In the genomic region with DNA sequence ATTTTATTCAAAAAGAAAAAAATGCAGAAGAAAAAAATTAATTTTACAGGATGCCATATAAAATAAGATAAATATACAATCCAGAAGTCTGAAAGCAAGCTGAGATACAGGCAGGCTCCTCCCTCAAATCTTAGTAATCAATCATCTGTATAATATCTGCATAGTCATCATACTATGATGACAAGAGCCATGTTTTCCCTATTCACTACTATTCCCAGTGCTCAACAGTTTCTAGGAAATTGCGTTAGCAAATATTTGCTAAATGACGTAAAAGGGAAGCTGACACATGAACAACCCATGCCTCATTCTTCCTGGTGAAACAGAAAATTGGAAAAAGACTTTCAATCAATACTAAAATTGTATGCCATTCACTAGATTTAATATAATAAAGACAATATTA, we compare ENCODE assay signal across 18 cellular contexts.
DNase-seq lines count a peak whose midpoint lies in the region; ATAC-seq, FAIRE-seq and TF ChIP-seq lines count a peak whose summit lies in the region.
"Had no signal": no experiment of that assay in that cellular context is flagged by ENCODE, and none has a peak within 500 bp of the region (broad histone marks: within the 10 kb centered on the region; RNA-seq: fewer than 3 reads in every experiment).

No MANE protein-coding gene starts in this region.

- intact Hi-C loops in endothelial cell of umbilical vein (cut with micrococcal nuclease) (loop anchor here (1.0 to 10.0 kb wide), 2 partner anchors 480 to 611 kb away; no protein-coding TSS in a partner anchor), A673 (cut with micrococcal nuclease; ENCODE audit: unreplicated experiment) (no loop called here)

- H3K9me3 Mint-ChIP-seq in stimulated activated naive B cell treated with anti-CD40 and anti-IgM and Interleukin-4, amounts not matched to agents 10 μg/mL and 1 μg/mL and 100 μg/mL, for 72 hours: peaks cover 0 to 4% of the 10 kb centered on the region in 2 donors
- H3K9me3 Mint-ChIP-seq: activated naive CD4-positive, alpha-beta T cell treated with anti-CD3 and anti-CD28 coated beads for 36 hours had no signal

- TF ChIP-seq EP300 in SK-N-SH (IDR thresholded peaks at IDR 0.05; ENCODE audit: borderline replicate concordance in 1 of 2, low read depth in 1 of 2, low read length in 1 of 2): no peak

- DNase-seq in SK-N-SH: no peak
- DNase-seq in NCI-H460 (ENCODE audit: extremely low read depth, low read depth): peak; percentile 94
- DNase-seq in endothelial cell of umbilical vein (ENCODE audit: low read depth, low spot score): peak; percentile 75
- DNase-seq in pulmonary artery endothelial cell (ENCODE audit: low read depth, low spot score): peak; percentile 64
- DNase-seq in stimulated activated naive B cell treated with anti-CD40 and anti-IgM and Interleukin-4, amounts not matched to agents 10 μg/mL and 1 μg/mL and 100 μg/mL, for 72 hours: no peak
- DNase-seq in stimulated activated CD4-positive, alpha-beta T cell treated with anti-CD3 and anti-CD28 coated beads, Interleukin-2, amount 100 ng/mL, for 24 hours: no peak
- no peak for DNase-seq in A673 (ENCODE audit: low spot score)
- DNase-seq: activated CD4-positive, alpha-beta T cell treated with anti-CD3 and anti-CD28 coated beads for 1 hour; activated naive CD4-positive, alpha-beta T cell treated with anti-CD3 and anti-CD28 coated beads for 36 hours; CD8-positive, alpha-beta memory T cell; effector memory CD4-positive, alpha-beta T cell; NCI-H1092; NCI-H446 treated with DMSO at 0.1 percent for 48 hours; tibial artery had no signal

- H3K9ac ChIP-seq in SK-N-SH (no peak overlapping the region), endothelial cell of umbilical vein (replicated peaks; ENCODE audit: extremely low read depth, insufficient read depth, low read length) (no peak overlapping the region)

- H3K4me2 ChIP-seq in SK-N-SH (no peak overlapping the region), endothelial cell of umbilical vein (ENCODE audit: insufficient read depth, low read length) (peak overlapping the region; percentile 17)

- no peak overlapping the region for H3K27ac Mint-ChIP-seq in stimulated activated naive B cell treated with anti-CD40 and anti-IgM and Interleukin-4, amounts not matched to agents 10 μg/mL and 1 μg/mL and 100 μg/mL, for 72 hours
- H3K27ac Mint-ChIP-seq: activated naive CD4-positive, alpha-beta T cell treated with anti-CD3 and anti-CD28 coated beads for 36 hours; CD8-positive, alpha-beta memory T cell; mesothelial cell of epicardium had no signal

- POLR2A ChIA-PET in SK-N-SH (lab: Yijun Ruan, JAX): no interaction called here
- POLR2A ChIA-PET in endothelial cell of umbilical vein (lab: Charles Lee): no interaction called here
- POLR2A ChIA-PET in A673 (lab: Charles Lee; ENCODE audit: low non-redundant PET): no interaction called here

- TF ChIP-seq RAD21 in SK-N-SH (IDR thresholded peaks at IDR 0.05; ENCODE audit: low read length): no peak

- H3K36me3 Mint-ChIP-seq in stimulated activated naive B cell treated with anti-CD40 and anti-IgM and Interleukin-4, amounts not matched to agents 10 μg/mL and 1 μg/mL and 100 μg/mL, for 72 hours: no peaks in the 10 kb centered on the region
- H3K36me3 Mint-ChIP-seq: CD8-positive, alpha-beta memory T cell; mesothelial cell of epicardium had no signal

- no peak overlapping the region for H3K4me3 Mint-ChIP-seq in stimulated activated naive B cell treated with anti-CD40 and anti-IgM and Interleukin-4, amounts not matched to agents 10 μg/mL and 1 μg/mL and 100 μg/mL, for 72 hours
- H3K4me3 Mint-ChIP-seq: activated naive CD4-positive, alpha-beta T cell treated with anti-CD3 and anti-CD28 coated beads for 36 hours; CD8-positive, alpha-beta memory T cell; mesothelial cell of epicardium had no signal

- dilution Hi-C loops in endothelial cell of umbilical vein (cut with MboI; ENCODE audit: extremely low pct_ligation_motif_present, low sequenced_read_pairs): no loop called here

- no peaks in the 10 kb centered on the region for H3K27me3 ChIP-seq in SK-N-SH (ENCODE audit: insufficient read depth)
- no peaks in the 10 kb centered on the region for H3K27me3 ChIP-seq in endothelial cell of umbilical vein (ENCODE audit: control insufficient read depth in 2 of 2, insufficient read depth in 2 of 2, low read length in 2 of 2)
- no peaks in the 10 kb centered on the region for H3K27me3 ChIP-seq in A673 (replicated peaks; ENCODE audit: insufficient read depth, low read depth, low read length, poor library complexity)
- H3K27me3 ChIP-seq: neutrophil, tibial artery had no signal

- no peaks in the 10 kb centered on the region for H3K4me1 ChIP-seq in SK-N-SH (ENCODE audit: control insufficient read depth in 1 of 2, insufficient read depth in 2 of 2, low read depth in 1 of 2, low read length in 1 of 2)
- peaks cover 7% of the 10 kb centered on the region for H3K4me1 ChIP-seq in endothelial cell of umbilical vein (ENCODE audit: control insufficient read depth, extremely low read depth, insufficient read depth, low read length)
- H3K4me1 ChIP-seq in A673 (ENCODE audit: insufficient read depth, low read length, poor library complexity, severe bottlenecking): no peaks in the 10 kb centered on the region
- H3K4me1 ChIP-seq: tibial artery had no signal

- no peaks in the 10 kb centered on the region for H3K4me1 Mint-ChIP-seq in stimulated activated naive B cell treated with anti-CD40 and anti-IgM and Interleukin-4, amounts not matched to agents 10 μg/mL and 1 μg/mL and 100 μg/mL, for 72 hours
- H3K4me1 Mint-ChIP-seq: CD8-positive, alpha-beta memory T cell; mesothelial cell of epicardium had no signal

- H3K4me3 ChIP-seq in SK-N-SH (ENCODE audit: low read depth in 2 of 2, low read length in 1 of 2) (no peak overlapping the region), endothelial cell of umbilical vein (replicated peaks in 1 of 3; ENCODE audit: insufficient read depth in 1 of 3, low read depth in 1 of 3, low read length in 3 of 3) (no peak overlapping the region), A673 (ENCODE audit: low read depth, low read length, poor library complexity, severe bottlenecking) (no peak overlapping the region)
- H3K4me3 ChIP-seq: tibial artery had no signal

- H3K79me2 ChIP-seq in SK-N-SH (ENCODE audit: insufficient read depth) (no peaks in the 10 kb centered on the region), endothelial cell of umbilical vein (ENCODE audit: control insufficient read depth, insufficient read depth, low read length) (no peaks in the 10 kb centered on the region)

- H3K27ac ChIP-seq in SK-N-SH (ENCODE audit: low read depth in 2 of 2, low read length in 1 of 2) (no peak overlapping the region), endothelial cell of umbilical vein (ENCODE audit: insufficient read depth, low read depth, low read length) (peak overlapping the region; percentile 87), A673 (ENCODE audit: low read depth, low read length, poor library complexity, severe bottlenecking) (no peak overlapping the region)
- H3K27ac ChIP-seq: neutrophil, tibial artery had no signal

- CTCF ChIA-PET in SK-N-SH (lab: Yijun Ruan, JAX): no interaction called here
- CTCF ChIA-PET in endothelial cell of umbilical vein (lab: Charles Lee): no interaction called here
- CTCF ChIA-PET in A673 (lab: Charles Lee): no interaction called here

- no peaks in the 10 kb centered on the region for H3K27me3 Mint-ChIP-seq in stimulated activated naive B cell treated with anti-CD40 and anti-IgM and Interleukin-4, amounts not matched to agents 10 μg/mL and 1 μg/mL and 100 μg/mL, for 72 hours
- H3K27me3 Mint-ChIP-seq: CD8-positive, alpha-beta memory T cell had no signal

- no TSS peak for BruUV-seq in endothelial cell of umbilical vein (replicated peaks; lab: Mats Ljungman, UMichigan)
- no TSS peak for BruUV-seq in A673 (replicated peaks; lab: Mats Ljungman, UMichigan)

- peak; percentile 79 for FAIRE-seq in endothelial cell of umbilical vein (lab: Jason Lieb, UNC)

- TF ChIP-seq CTCF in SK-N-SH (IDR thresholded peaks at IDR 0.05) (no peak), endothelial cell of umbilical vein (IDR thresholded peaks at IDR 0.05; ENCODE audit: extremely low read depth in 1 of 2, insufficient read depth in 1 of 2, low read depth in 1 of 2, low read length in 2 of 2) (no peak), A673 (conservative IDR thresholded peaks at IDR 0.05; ENCODE audit: low read depth, low read length) (no peak)

- H3K9me3 ChIP-seq in SK-N-SH (no peaks in the 10 kb centered on the region), endothelial cell of umbilical vein (replicated peaks; ENCODE audit: control insufficient read depth, insufficient read depth, low read length) (no peaks in the 10 kb centered on the region), A673 (ENCODE audit: low read depth, low read length, poor library complexity, severe bottlenecking) (peaks cover 11% of the 10 kb centered on the region)
- H3K9me3 ChIP-seq: neutrophil, tibial artery had no signal

- no peak for ATAC-seq in SK-N-SH treated with all-trans-retinoic acid at 6 μM for 48 hours
- no peak for ATAC-seq in stimulated activated naive B cell treated with anti-CD40 and anti-IgM and Interleukin-4, amounts not matched to agents 10 μg/mL and 1 μg/mL and 100 μg/mL, for 72 hours (replicated peaks)
- ATAC-seq: right cardiac atrium had no signal

- TF ChIP-seq POLR2A in endothelial cell of umbilical vein (IDR thresholded peaks at IDR 0.05; ENCODE audit: low read depth, low read length): no peak

- 5% methylated on average over 2 of the region's 2 CpGs for WGBS in SK-N-SH (ENCODE audit: low lambda C conversion rate)

- H4K20me1 ChIP-seq in SK-N-SH (ENCODE audit: insufficient read depth) (no peaks in the 10 kb centered on the region), endothelial cell of umbilical vein (replicated peaks; ENCODE audit: control insufficient read depth, extremely low read depth, insufficient read depth, low read length) (no peaks in the 10 kb centered on the region)

- H3K9me1 ChIP-seq in endothelial cell of umbilical vein (replicated peaks; ENCODE audit: control insufficient read depth, extremely low read depth, insufficient read depth, low read length): no peaks in the 10 kb centered on the region

- H2AFZ ChIP-seq in SK-N-SH (ENCODE audit: low read depth) (no peak overlapping the region), endothelial cell of umbilical vein (ENCODE audit: low read depth, low read length) (no peak overlapping the region)

- no peaks in the 10 kb centered on the region for H3K9me2 ChIP-seq in SK-N-SH

- no peaks in the 10 kb centered on the region for H3F3A ChIP-seq in SK-N-SH (replicated peaks; ENCODE audit: insufficient read depth)

- H3K36me3 ChIP-seq in SK-N-SH (replicated peaks in 1 of 2; ENCODE audit: control insufficient read depth in 1 of 2, insufficient read depth in 2 of 2, low read length in 1 of 2) (no peaks in the 10 kb centered on the region), endothelial cell of umbilical vein (ENCODE audit: control insufficient read depth in 2 of 2, extremely low read depth in 1 of 2, insufficient read depth in 2 of 2, low read length in 2 of 2) (no peaks in the 10 kb centered on the region), A673 (ENCODE audit: insufficient read depth, low read length, poor library complexity, severe bottlenecking) (no peaks in the 10 kb centered on the region)
- H3K36me3 ChIP-seq: neutrophil, tibial artery had no signal

TF ChIP-seq in SK-N-SH, 30 proteins besides CTCF, POLR2A, EP300 and RAD21 (continues in another document):
- no peak for TF ChIP-seq ELF1 (IDR thresholded peaks at IDR 0.05)

TF ChIP-seq in endothelial cell of umbilical vein, 7 proteins besides CTCF, POLR2A, EP300 and RAD21 (continues in another document):
- TF ChIP-seq FOS (IDR thresholded peaks at IDR 0.05; ENCODE audit: borderline replicate concordance, insufficient read depth, low read length): peak; percentile 81

Comparison
In these comparisons a context has a peak if more than half of its experiments do, and no peak if none do; other contexts are left out.
1. DNase-seq: peak in NCI-H460 (single experiment), endothelial cell of umbilical vein (single experiment) and pulmonary artery endothelial cell (single experiment); none in SK-N-SH (single experiment), stimulated activated naive B cell treated with anti-CD40 and anti-IgM and Interleukin-4, amounts not matched to agents 10 μg/mL and 1 μg/mL and 100 μg/mL, for 72 hours (single experiment), stimulated activated CD4-positive, alpha-beta T cell treated with anti-CD3 and anti-CD28 coated beads, Interleukin-2, amount 100 ng/mL, for 24 hours (0 of 2) and A673 (single experiment).